Comparison of ENCODE assay signal across 18 cellular contexts in the genomic region with DNA sequence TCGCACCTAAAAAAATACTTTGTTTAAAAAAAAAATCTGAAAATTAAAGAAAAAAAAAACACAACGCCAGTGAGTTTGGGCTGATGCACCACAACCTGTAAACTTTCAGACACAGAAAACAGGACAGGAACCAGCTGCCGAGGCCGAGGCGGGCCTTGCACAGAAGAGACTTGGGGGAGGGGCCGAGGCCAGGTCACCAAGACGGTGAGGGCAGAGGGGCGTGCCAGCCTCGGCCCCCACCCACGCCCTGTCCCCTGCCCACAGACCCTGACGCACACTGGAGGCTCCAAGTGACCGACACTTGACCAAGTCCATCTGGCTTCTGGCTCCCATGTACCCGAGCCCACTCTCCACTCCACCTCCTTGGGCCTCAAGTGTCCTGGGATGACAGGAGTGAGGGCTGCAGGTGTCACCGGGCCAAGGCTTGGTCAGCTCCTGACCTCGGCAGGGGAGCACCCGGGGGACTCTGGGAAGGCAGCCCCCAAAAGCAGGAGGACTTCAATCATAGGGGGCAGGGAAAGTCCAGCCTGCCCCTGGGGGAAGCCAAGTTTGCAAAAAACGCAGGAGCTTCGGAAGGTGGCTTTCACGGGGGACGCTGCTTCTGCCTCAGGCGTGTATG. TPM values are rescaled to one million over a fixed set of nuclear protein-coding genes. Genes with fewer than 3 reads are reported as not detected.
DNase-seq lines count a peak whose midpoint lies in the region; ATAC-seq, FAIRE-seq and TF ChIP-seq lines count a peak whose summit lies in the region.
"Had no signal": no experiment of that assay in that cellular context is flagged by ENCODE, and none has a peak within 500 bp of the region (broad histone marks: within the 10 kb centered on the region; RNA-seq: fewer than 3 reads in every experiment).

No MANE protein-coding gene starts in this region.

- H3K9me3 ChIP-seq in lower lobe of right lung: no peaks in the 10 kb centered on the region
- H3K9me3 ChIP-seq: HAP-1, MG63 had no signal

- DNase-seq in Right ventricle myocardium superior (peak; percentile 23), left ventricle myocardium superior (no peak), RPMI8226 (peak; percentile 49), lower lobe of right lung (peak; percentile 42), D341Med (ENCODE audit: low spot score) (no peak), DMS 273 (lab: John Stamatoyannopoulos, UW; ENCODE audit: unreplicated experiment) (no peak), HTR-8/SVneo (ENCODE audit: insufficient read length, low spot score) (no peak)
- DNase-seq: ACHN, Kasumi-1, MG63, NCI-H1048, NCI-H1436 treated with DMSO at 0.1 percent for 48 hours, NCI-H2029, NCI-H345, NCI-H526, PC-9 had no signal

- TF ChIP-seq CTCF in lower lobe of right lung (IDR thresholded peaks at IDR 0.05): no peak

- H3K27me3 ChIP-seq in lower lobe of right lung (ENCODE audit: low read depth): peaks cover 48% of the 10 kb centered on the region
- H3K27me3 ChIP-seq: MG63 had no signal

- H3K36me3 ChIP-seq in lower lobe of right lung: peaks cover 5% of the 10 kb centered on the region
- H3K36me3 ChIP-seq: HAP-1, MG63 had no signal

- H3K4me1 ChIP-seq in lower lobe of right lung: no peaks in the 10 kb centered on the region
- H3K4me1 ChIP-seq: HAP-1 had no signal

- ATAC-seq in Right ventricle myocardium superior (ENCODE audit: poor library complexity): no peak
- no peak for ATAC-seq in left ventricle myocardium superior
- no peak for ATAC-seq in lower lobe of right lung

- no peak overlapping the region for H3K27ac ChIP-seq in lower lobe of right lung
- H3K27ac ChIP-seq: PC-9 had no signal

- FAIRE-seq in HTR-8/SVneo (lab: Jason Lieb, UNC): no peak
- FAIRE-seq: G401.6 had no signal

- intact Hi-C loops in Right ventricle myocardium superior (cut with DNase I) (no loop called here), left ventricle myocardium superior (cut with micrococcal nuclease) (no loop called here), lower lobe of right lung (cut with DNase I) (no loop called here)

- H3K4me3 ChIP-seq in lower lobe of right lung: no peak overlapping the region
- H3K4me3 ChIP-seq: HAP-1, MG63, PC-9 had no signal

RNA-seq across cellular contexts. Expression of a gene that starts 56.6 kb away (rescaled TPM):
- 21.2 TPM for total RNA-seq in Right ventricle myocardium superior
- 18.5 TPM for total RNA-seq in left ventricle myocardium superior
- total RNA-seq in lower lobe of right lung: 119 TPM

Comparison
In these comparisons a context has a peak if more than half of its experiments do, and no peak if none do; other contexts are left out.
1. DNase-seq: peak in Right ventricle myocardium superior (single experiment), RPMI8226 (single experiment) and lower lobe of right lung (single experiment); none in left ventricle myocardium superior (single experiment), D341Med (single experiment), DMS 273 (single experiment) and HTR-8/SVneo (single experiment).